Comparison of ENCODE assay signal across 12 cellular contexts in the genomic region with DNA sequence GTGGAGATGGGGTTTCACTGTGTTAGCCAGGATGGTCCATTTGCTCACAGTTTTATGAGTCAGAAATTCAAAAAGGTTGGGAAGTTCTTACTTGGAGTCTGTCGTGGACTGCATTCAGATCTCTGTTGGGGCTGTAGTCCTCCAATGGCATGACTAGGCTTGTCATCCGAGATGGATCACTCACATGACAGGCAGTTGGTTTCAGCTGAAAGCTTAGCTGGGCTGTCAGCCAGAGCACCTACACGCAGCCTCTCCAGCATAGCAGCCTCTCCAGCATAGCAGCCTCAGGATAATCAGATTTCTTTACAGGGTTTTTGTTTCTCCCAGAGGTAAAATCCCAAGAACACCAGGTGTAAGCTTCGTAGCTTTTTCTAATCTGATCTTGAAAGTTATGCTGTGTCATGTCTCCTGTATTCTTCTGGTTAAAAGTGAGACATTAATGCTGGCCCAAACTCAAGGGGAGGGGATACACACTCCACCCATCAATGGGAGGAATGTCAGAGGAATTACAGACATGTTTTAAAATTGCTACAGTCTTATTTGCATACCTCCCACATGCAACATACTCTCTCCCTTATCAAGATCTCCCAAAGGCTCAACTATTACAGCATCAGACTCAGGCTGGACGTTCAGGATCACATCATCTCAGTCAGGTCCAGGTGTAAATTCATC. TPM values are rescaled to one million over a fixed set of nuclear protein-coding genes. Genes with fewer than 3 reads are reported as not detected.
DNase-seq lines count a peak whose midpoint lies in the region; ATAC-seq lines count a peak whose summit lies in the region.
"Had no signal": no experiment of that assay in that cellular context is flagged by ENCODE, and none has a peak within 500 bp of the region (broad histone marks: within the 10 kb centered on the region; RNA-seq: fewer than 3 reads in every experiment).

No MANE protein-coding gene starts in this region.

- no peak overlapping the region for H3K4me3 ChIP-seq in mesodermal cell (ENCODE audit: extremely low read depth, insufficient read depth, low read length, poor library complexity, severe bottlenecking)
- H3K4me3 ChIP-seq: right lobe of liver had no signal

- peak; percentile 69 for DNase-seq in Caki2 (ENCODE audit: low read depth)
- peak; percentile 23 for DNase-seq in NCI-H2029 (lab: John Stamatoyannopoulos, UW)
- peak; percentile 83 for DNase-seq in astrocyte of the hippocampus (ENCODE audit: low read depth, low spot score)
- no peak for DNase-seq in activated naive CD4-positive, alpha-beta T cell treated with anti-CD3 and anti-CD28 coated beads, Interleukin-2, amount 50 U/mL, for 16 hours
- DNase-seq in activated CD8-positive, alpha-beta memory T cell treated with anti-CD3 and anti-CD28 coated beads, Interleukin-2, amount 50 U/mL, for 48 hours = no peak
- DNase-seq in NOMO-1 (lab: John Stamatoyannopoulos, UW; ENCODE audit: unreplicated experiment in 2 of 2) = no peak
- DNase-seq: DND-41; NCI-H1417 treated with DMSO at 0.1 percent for 48 hours; right lobe of liver; stimulated activated naive CD8-positive, alpha-beta T cell treated with anti-CD3 and anti-CD28 coated beads, Interleukin-15, Interleukin-2, amounts not matched to agents 100 U/mL and 50 U/mL, for 24 hours had no signal

- WGBS in mesodermal cell (ENCODE audit: insufficient coverage in 2 of 2), 2 experiments = 86 to 88% methylated on average over 3 to 5 of the region's 5 CpGs

- no peaks in the 10 kb centered on the region for H3K36me3 ChIP-seq in mesodermal cell (ENCODE audit: control insufficient read depth, insufficient read depth, low read length)
- H3K36me3 ChIP-seq: right lobe of liver had no signal

- H3K27ac ChIP-seq in mesodermal cell (ENCODE audit: low read depth, low read length, severe bottlenecking) = peak overlapping the region; percentile 30
- H3K27ac ChIP-seq: right lobe of liver had no signal

- no peak for ATAC-seq in GM21423 (IDR thresholded peaks at IDR 0.05; ENCODE audit: unreplicated experiment)
- ATAC-seq: right lobe of liver; stimulated activated naive CD8-positive, alpha-beta T cell treated with anti-CD3 and anti-CD28 coated beads, Interleukin-15, Interleukin-2, amounts not matched to agents 100 U/mL and 50 U/mL, for 24 hours had no signal

- H3K9me3 ChIP-seq in mesodermal cell (ENCODE audit: control insufficient read depth, low read length) = no peaks in the 10 kb centered on the region
- H3K9me3 ChIP-seq: right lobe of liver had no signal

- in situ Hi-C loops in Caki2 (cut with HindIII; ENCODE audit: low pct_unique_long_range_greater_than_20kb, low sequenced_read_pairs) = no loop called here

- H3K4me1 ChIP-seq in mesodermal cell (ENCODE audit: control insufficient read depth, insufficient read depth, low read length, poor library complexity, severe bottlenecking) = peaks cover 10% of the 10 kb centered on the region
- H3K4me1 ChIP-seq: right lobe of liver had no signal

RNA-seq across cellular contexts. Expression of a gene that starts 31.6 kb away (rescaled TPM):
- 108 and 112 TPM in 2 replicates for total RNA-seq in Caki2 (2014; rRNA removed; shearing (Covaris generic); ENCODE audit: low replicate concordance)
- 12.9 TPM for polyA plus RNA-seq in mesodermal cell (2013, experiment 1 of 2)
- polyA plus RNA-seq in mesodermal cell (2013, experiment 2 of 2) = 10.4 TPM

Comparison
In these comparisons a context has a peak if more than half of its experiments do, and no peak if none do; other contexts are left out.
1. DNase-seq: peak in Caki2 (single experiment), NCI-H2029 (single experiment) and astrocyte of the hippocampus (single experiment); none in activated naive CD4-positive, alpha-beta T cell treated with anti-CD3 and anti-CD28 coated beads, Interleukin-2, amount 50 U/mL, for 16 hours (single experiment), activated CD8-positive, alpha-beta memory T cell treated with anti-CD3 and anti-CD28 coated beads, Interleukin-2, amount 50 U/mL, for 48 hours (single experiment) and NOMO-1 (0 of 2).